1 cellular context compared by ENCODE assay signal in the genomic region with DNA sequence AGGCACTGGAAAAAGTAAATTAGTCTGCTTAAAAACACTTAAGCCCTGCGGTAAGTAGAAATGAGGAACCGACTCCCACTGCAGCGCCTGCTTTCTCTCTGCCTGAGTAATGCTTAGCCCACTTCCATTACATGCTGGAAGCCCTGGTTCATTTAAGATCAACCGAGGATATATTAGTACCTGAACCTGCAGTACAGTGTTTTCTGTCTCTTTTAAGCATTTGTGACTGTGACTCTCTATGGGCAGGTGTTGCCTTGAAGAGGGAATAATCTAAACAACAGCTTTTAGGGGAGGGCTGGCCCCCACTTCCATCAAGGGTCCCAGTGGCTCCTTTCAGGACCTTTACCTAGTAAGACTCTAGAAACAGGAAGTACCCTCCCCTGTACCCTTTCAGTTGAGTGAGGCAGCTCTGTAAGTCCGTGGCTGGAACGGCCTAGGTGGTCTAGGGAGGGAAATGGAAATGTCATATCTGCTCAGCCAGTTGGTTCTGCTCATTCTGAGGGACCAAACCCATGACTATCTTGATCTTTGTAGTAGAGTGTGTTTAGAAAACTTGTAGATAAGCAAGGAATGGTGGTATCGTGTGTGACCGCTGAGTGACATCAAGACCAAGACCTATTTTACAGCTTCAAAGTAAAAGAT.
A peak's percentile ranks its signal among the peaks of the same experiment; 100 is the strongest.
TF ChIP-seq lines count a peak whose summit lies in the region.

No MANE protein-coding gene starts in this region.

TF ChIP-seq in K562, 482 proteins besides CTCF, POLR2A, EP300 and RAD21 (continued from another document and continues in another):
- peak; percentile 81 for TF ChIP-seq PRDM10 (IDR thresholded peaks at IDR 0.05; ENCODE audit: partially characterized antibody)
- TF ChIP-seq MYNN (IDR thresholded peaks at IDR 0.05): peak; percentile 98
- no peak for TF ChIP-seq MYNN (CRISPR knock-in tag; IDR thresholded peaks at IDR 0.05)
- TF ChIP-seq ZNF644 (tag; IDR thresholded peaks at IDR 0.05; ENCODE audit: low read depth): peak; percentile 73; the same call in 1 of the 2 replicates
- TF ChIP-seq ELK3 (CRISPR knock-in tag; IDR thresholded peaks at IDR 0.05): no peak
- 0 out of 2 replicates have a peak, but pooled peaks have one; percentile 71 for TF ChIP-seq RUNX1 (IDR thresholded peaks at IDR 0.05; ENCODE audit: low read depth)
- TF ChIP-seq ID3 (CRISPR knock-in tag; IDR thresholded peaks at IDR 0.05): no peak
- 0 out of 2 replicates have a peak, but pooled peaks have one; percentile 46 for TF ChIP-seq ID3 (tag; IDR thresholded peaks at IDR 0.05)
- peak; percentile 65 for TF ChIP-seq ATF7 (IDR thresholded peaks at IDR 0.05)
- no peak for TF ChIP-seq PTRF (tag; IDR thresholded peaks at IDR 0.05)
- no peak for TF ChIP-seq MLLT1 (IDR thresholded peaks at IDR 0.05)
- TF ChIP-seq TCF3 (CRISPR knock-in tag; IDR thresholded peaks at IDR 0.05): peak; percentile 95
- TF ChIP-seq TBL1XR1 (IDR thresholded peaks at IDR 0.05; ENCODE audit: low read length in 2 of 2): peak in 1 of 2 experiments; percentile 81; a peak in 3 of 4 replicates
- TF ChIP-seq CCAR2 (IDR thresholded peaks at IDR 0.05; ENCODE audit: low read depth, low read length): no peak
- TF ChIP-seq, protein P1, sequence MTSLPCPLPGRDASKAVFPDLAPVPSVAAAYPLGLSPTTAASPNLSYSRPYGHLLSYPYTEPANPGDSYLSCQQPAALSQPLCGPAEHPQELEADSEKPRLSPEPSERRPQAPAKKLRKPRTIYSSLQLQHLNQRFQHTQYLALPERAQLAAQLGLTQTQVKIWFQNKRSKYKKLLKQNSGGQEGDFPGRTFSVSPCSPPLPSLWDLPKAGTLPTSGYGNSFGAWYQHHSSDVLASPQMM (CRISPR knock-in tag; IDR thresholded peaks at IDR 0.05): no peak
- peak; percentile 97 for TF ChIP-seq CBFA2T3 (IDR thresholded peaks at IDR 0.05)
- TF ChIP-seq SETDB1 (IDR thresholded peaks at IDR 0.05; ENCODE audit: low read length): no peak
- no peak for TF ChIP-seq ESRRB (CRISPR knock-in tag; IDR thresholded peaks at IDR 0.05; ENCODE audit: borderline replicate concordance)
- no peak for TF ChIP-seq ZNF518B (CRISPR knock-in tag; IDR thresholded peaks at IDR 0.05)
- TF ChIP-seq IRF1 (CRISPR knock-in tag; IDR thresholded peaks at IDR 0.05; ENCODE audit: borderline replicate concordance): no peak
- peak; percentile 93 for TF ChIP-seq CCNT2 (IDR thresholded peaks at IDR 0.05; ENCODE audit: borderline replicate concordance, extremely low read depth, insufficient read length, low read depth, low read length)
- TF ChIP-seq, protein P2, sequence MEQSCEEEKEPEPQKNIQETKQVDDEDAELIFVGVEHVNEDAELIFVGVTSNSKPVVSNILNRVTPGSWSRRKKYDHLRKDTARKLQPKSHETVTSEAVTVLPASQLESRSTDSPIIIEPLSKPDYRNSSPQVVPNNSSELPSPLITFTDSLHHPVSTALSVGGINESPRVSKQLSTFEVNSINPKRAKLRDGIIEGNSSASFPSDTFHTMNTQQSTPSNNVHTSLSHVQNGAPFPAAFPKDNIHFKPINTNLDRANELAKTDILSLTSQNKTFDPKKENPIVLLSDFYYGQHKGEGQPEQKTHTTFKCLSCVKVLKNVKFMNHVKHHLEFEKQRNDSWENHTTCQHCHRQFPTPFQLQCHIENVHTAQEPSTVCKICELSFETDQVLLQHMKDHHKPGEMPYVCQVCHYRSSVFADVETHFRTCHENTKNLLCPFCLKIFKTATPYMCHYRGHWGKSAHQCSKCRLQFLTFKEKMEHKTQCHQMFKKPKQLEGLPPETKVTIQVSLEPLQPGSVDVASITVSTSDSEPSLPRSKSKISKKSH (CRISPR knock-in tag; IDR thresholded peaks at IDR 0.05): no peak
- TF ChIP-seq TSC22D4 (tag; IDR thresholded peaks at IDR 0.05): no peak
- no peak for TF ChIP-seq TARDBP (IDR thresholded peaks at IDR 0.05)
- TF ChIP-seq, protein P3, sequence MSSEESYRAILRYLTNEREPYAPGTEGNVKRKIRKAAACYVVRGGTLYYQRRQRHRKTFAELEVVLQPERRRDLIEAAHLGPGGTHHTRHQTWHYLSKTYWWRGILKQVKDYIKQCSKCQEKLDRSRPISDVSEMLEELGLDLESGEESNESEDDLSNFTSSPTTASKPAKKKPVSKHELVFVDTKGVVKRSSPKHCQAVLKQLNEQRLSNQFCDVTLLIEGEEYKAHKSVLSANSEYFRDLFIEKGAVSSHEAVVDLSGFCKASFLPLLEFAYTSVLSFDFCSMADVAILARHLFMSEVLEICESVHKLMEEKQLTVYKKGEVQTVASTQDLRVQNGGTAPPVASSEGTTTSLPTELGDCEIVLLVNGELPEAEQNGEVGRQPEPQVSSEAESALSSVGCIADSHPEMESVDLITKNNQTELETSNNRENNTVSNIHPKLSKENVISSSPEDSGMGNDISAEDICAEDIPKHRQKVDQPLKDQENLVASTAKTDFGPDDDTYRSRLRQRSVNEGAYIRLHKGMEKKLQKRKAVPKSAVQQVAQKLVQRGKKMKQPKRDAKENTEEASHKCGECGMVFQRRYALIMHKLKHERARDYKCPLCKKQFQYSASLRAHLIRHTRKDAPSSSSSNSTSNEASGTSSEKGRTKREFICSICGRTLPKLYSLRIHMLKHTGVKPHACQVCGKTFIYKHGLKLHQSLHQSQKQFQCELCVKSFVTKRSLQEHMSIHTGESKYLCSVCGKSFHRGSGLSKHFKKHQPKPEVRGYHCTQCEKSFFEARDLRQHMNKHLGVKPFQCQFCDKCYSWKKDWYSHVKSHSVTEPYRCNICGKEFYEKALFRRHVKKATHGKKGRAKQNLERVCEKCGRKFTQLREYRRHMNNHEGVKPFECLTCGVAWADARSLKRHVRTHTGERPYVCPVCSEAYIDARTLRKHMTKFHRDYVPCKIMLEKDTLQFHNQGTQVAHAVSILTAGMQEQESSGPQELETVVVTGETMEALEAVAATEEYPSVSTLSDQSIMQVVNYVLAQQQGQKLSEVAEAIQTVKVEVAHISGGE (CRISPR knock-in tag; IDR thresholded peaks at IDR 0.05): no peak
- TF ChIP-seq SPI1 (IDR thresholded peaks at IDR 0.05; ENCODE audit: borderline replicate concordance, low read depth, low read length): peak; percentile 87
- no peak for TF ChIP-seq ZNF197 (CRISPR knock-in tag; IDR thresholded peaks at IDR 0.05; ENCODE audit: low read depth)
- no peak for TF ChIP-seq MTF1 (CRISPR knock-in tag; IDR thresholded peaks at IDR 0.05; ENCODE audit: borderline replicate concordance)
- no peak for TF ChIP-seq ZNF217 (CRISPR knock-in tag; IDR thresholded peaks at IDR 0.05)
- peak; percentile 91 for TF ChIP-seq SOX6 (IDR thresholded peaks at IDR 0.05)
- TF ChIP-seq EP400 (IDR thresholded peaks at IDR 0.05): peak; percentile 40; the same call in 1 of the 2 replicates
- no peak for TF ChIP-seq EHMT2 (IDR thresholded peaks at IDR 0.05)
- TF ChIP-seq, protein P4, sequence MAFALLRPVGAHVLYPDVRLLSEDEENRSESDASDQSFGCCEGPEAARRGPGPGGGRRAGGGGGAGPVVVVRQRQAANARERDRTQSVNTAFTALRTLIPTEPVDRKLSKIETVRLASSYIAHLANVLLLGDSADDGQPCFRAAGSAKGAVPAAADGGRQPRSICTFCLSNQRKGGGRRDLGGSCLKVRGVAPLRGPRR (CRISPR knock-in tag; IDR thresholded peaks at IDR 0.05): no peak
- TF ChIP-seq ZNF780A (CRISPR knock-in tag; IDR thresholded peaks at IDR 0.05): no peak
- TF ChIP-seq ZNF79 (CRISPR knock-in tag; IDR thresholded peaks at IDR 0.05; ENCODE audit: low read depth): no peak
- TF ChIP-seq, protein P5, sequence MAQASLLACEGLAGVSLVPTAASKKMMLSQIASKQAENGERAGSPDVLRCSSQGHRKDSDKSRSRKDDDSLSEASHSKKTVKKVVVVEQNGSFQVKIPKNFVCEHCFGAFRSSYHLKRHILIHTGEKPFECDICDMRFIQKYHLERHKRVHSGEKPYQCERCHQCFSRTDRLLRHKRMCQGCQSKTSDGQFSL (CRISPR knock-in tag; IDR thresholded peaks at IDR 0.05): no peak
- TF ChIP-seq, protein P5 (tag; IDR thresholded peaks at IDR 0.05): no peak
- TF ChIP-seq TCF7 (IDR thresholded peaks at IDR 0.05; ENCODE audit: borderline replicate concordance): no peak; the same call in 1 of the 2 replicates
- TF ChIP-seq ZNF124 (CRISPR knock-in tag; IDR thresholded peaks at IDR 0.05): no peak
- peak; percentile 80 for TF ChIP-seq NBN (IDR thresholded peaks at IDR 0.05; ENCODE audit: low read depth)
- TF ChIP-seq CBX5 (IDR thresholded peaks at IDR 0.05; ENCODE audit: borderline replicate concordance, low read depth): no peak
- TF ChIP-seq SNIP1 (IDR thresholded peaks at IDR 0.05; ENCODE audit: low read depth): no peak
- TF ChIP-seq XRCC3 (IDR thresholded peaks at IDR 0.05): no peak
